ENCODE assay signal across 1 cellular context in genomic region chr21:45948576-45949141, GRCh38.
TF ChIP-seq lines count a peak whose summit lies in the region.

No MANE protein-coding gene starts in this region.

TF ChIP-seq in WTC11, 78 proteins besides CTCF, POLR2A, EP300 and RAD21:
- TF ChIP-seq, protein P1, sequence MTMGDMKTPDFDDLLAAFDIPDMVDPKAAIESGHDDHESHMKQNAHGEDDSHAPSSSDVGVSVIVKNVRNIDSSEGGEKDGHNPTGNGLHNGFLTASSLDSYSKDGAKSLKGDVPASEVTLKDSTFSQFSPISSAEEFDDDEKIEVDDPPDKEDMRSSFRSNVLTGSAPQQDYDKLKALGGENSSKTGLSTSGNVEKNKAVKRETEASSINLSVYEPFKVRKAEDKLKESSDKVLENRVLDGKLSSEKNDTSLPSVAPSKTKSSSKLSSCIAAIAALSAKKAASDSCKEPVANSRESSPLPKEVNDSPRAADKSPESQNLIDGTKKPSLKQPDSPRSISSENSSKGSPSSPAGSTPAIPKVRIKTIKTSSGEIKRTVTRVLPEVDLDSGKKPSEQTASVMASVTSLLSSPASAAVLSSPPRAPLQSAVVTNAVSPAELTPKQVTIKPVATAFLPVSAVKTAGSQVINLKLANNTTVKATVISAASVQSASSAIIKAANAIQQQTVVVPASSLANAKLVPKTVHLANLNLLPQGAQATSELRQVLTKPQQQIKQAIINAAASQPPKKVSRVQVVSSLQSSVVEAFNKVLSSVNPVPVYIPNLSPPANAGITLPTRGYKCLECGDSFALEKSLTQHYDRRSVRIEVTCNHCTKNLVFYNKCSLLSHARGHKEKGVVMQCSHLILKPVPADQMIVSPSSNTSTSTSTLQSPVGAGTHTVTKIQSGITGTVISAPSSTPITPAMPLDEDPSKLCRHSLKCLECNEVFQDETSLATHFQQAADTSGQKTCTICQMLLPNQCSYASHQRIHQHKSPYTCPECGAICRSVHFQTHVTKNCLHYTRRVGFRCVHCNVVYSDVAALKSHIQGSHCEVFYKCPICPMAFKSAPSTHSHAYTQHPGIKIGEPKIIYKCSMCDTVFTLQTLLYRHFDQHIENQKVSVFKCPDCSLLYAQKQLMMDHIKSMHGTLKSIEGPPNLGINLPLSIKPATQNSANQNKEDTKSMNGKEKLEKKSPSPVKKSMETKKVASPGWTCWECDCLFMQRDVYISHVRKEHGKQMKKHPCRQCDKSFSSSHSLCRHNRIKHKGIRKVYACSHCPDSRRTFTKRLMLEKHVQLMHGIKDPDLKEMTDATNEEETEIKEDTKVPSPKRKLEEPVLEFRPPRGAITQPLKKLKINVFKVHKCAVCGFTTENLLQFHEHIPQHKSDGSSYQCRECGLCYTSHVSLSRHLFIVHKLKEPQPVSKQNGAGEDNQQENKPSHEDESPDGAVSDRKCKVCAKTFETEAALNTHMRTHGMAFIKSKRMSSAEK (CRISPR knock-in tag; IDR thresholded peaks at IDR 0.05; ENCODE audit: borderline replicate concordance), result no peak
- TF ChIP-seq, protein P2, sequence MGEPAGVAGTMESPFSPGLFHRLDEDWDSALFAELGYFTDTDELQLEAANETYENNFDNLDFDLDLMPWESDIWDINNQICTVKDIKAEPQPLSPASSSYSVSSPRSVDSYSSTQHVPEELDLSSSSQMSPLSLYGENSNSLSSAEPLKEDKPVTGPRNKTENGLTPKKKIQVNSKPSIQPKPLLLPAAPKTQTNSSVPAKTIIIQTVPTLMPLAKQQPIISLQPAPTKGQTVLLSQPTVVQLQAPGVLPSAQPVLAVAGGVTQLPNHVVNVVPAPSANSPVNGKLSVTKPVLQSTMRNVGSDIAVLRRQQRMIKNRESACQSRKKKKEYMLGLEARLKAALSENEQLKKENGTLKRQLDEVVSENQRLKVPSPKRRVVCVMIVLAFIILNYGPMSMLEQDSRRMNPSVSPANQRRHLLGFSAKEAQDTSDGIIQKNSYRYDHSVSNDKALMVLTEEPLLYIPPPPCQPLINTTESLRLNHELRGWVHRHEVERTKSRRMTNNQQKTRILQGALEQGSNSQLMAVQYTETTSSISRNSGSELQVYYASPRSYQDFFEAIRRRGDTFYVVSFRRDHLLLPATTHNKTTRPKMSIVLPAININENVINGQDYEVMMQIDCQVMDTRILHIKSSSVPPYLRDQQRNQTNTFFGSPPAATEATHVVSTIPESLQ (CRISPR knock-in tag; IDR thresholded peaks at IDR 0.05), result no peak
- TF ChIP-seq NR2C2 (CRISPR knock-in tag; IDR thresholded peaks at IDR 0.05), result no peak
- TF ChIP-seq, protein P3, sequence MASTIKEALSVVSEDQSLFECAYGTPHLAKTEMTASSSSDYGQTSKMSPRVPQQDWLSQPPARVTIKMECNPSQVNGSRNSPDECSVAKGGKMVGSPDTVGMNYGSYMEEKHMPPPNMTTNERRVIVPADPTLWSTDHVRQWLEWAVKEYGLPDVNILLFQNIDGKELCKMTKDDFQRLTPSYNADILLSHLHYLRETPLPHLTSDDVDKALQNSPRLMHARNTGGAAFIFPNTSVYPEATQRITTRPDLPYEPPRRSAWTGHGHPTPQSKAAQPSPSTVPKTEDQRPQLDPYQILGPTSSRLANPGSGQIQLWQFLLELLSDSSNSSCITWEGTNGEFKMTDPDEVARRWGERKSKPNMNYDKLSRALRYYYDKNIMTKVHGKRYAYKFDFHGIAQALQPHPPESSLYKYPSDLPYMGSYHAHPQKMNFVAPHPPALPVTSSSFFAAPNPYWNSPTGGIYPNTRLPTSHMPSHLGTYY (CRISPR knock-in tag; IDR thresholded peaks at IDR 0.05), result no peak
- TF ChIP-seq NFE2L1 (CRISPR knock-in tag; IDR thresholded peaks at IDR 0.05), result no peak
- TF ChIP-seq, protein P4, sequence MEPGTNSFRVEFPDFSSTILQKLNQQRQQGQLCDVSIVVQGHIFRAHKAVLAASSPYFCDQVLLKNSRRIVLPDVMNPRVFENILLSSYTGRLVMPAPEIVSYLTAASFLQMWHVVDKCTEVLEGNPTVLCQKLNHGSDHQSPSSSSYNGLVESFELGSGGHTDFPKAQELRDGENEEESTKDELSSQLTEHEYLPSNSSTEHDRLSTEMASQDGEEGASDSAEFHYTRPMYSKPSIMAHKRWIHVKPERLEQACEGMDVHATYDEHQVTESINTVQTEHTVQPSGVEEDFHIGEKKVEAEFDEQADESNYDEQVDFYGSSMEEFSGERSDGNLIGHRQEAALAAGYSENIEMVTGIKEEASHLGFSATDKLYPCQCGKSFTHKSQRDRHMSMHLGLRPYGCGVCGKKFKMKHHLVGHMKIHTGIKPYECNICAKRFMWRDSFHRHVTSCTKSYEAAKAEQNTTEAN (CRISPR knock-in tag; IDR thresholded peaks at IDR 0.05), result no peak
- no peak for TF ChIP-seq ZNF416 (CRISPR knock-in tag; IDR thresholded peaks at IDR 0.05)
- TF ChIP-seq IRF2 (CRISPR knock-in tag; IDR thresholded peaks at IDR 0.05; ENCODE audit: borderline replicate concordance, low read depth), result no peak
- no peak for TF ChIP-seq EMX1 (CRISPR knock-in tag; IDR thresholded peaks at IDR 0.05)
- TF ChIP-seq, protein P5, sequence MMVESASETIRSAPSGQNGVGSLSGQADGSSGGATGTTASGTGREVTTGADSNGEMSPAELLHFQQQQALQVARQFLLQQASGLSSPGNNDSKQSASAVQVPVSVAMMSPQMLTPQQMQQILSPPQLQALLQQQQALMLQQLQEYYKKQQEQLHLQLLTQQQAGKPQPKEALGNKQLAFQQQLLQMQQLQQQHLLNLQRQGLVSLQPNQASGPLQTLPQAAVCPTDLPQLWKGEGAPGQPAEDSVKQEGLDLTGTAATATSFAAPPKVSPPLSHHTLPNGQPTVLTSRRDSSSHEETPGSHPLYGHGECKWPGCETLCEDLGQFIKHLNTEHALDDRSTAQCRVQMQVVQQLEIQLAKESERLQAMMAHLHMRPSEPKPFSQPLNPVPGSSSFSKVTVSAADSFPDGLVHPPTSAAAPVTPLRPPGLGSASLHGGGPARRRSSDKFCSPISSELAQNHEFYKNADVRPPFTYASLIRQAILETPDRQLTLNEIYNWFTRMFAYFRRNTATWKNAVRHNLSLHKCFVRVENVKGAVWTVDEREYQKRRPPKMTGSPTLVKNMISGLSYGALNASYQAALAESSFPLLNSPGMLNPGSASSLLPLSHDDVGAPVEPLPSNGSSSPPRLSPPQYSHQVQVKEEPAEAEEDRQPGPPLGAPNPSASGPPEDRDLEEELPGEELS (CRISPR knock-in tag; IDR thresholded peaks at IDR 0.05), result no peak
- TF ChIP-seq STAT6 (CRISPR knock-in tag; conservative IDR thresholded peaks at IDR 0.05; ENCODE audit: low read depth), result no peak
- no peak for TF ChIP-seq KAT7 (CRISPR knock-in tag; IDR thresholded peaks at IDR 0.05; ENCODE audit: borderline replicate concordance)
TF ChIP-seq in WTC11: peak in this region for 0.
